Comparison of ENCODE assay signal across 18 cellular contexts in the genomic region with DNA sequence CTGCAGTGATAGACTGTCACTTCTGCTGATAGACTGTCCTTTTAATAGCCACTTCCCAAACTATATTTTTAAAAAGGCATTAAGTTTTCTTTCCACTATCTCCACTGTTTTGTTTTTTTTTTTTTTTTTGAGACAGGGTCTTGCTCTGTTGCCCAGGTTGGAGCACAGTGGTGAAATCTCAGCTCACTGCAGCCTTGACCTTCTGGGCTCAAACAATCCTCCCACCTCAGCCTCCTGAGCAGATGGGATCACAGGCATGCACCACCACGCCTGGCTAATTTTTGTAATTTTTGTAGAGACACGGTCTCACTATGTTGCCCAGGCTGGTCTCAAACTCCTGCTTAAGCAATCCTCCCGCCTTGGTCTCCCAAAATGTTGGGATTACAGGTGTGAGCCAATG. TPM values are rescaled to one million over a fixed set of nuclear protein-coding genes. Genes with fewer than 3 reads are reported as not detected.
"Had no signal": no experiment of that assay in that cellular context is flagged by ENCODE, and none has a peak within 500 bp of the region (broad histone marks: within the 10 kb centered on the region; RNA-seq: fewer than 3 reads in every experiment).

No MANE protein-coding gene starts in this region.

RNA-seq across cellular contexts. Expression of a gene that starts 7.1 kb away (rescaled TPM):
- total RNA-seq: naive thymus-derived CD4-positive, alpha-beta T cell; naive thymus-derived CD8-positive, alpha-beta T cell; natural killer cell; natural killer cell treated with Interleukin-12 subunit alpha and Interleukin-12 subunit beta and Interleukin-15 and Interleukin-18, amount 100 ng/mL, for 72 hours; neural crest cell; omental fat pad; osteoblast; osteocyte; posterior vena cava; progenitor cell of endocrine pancreas; pulmonary artery endothelial cell; renal cortical epithelial cell; right lobe of liver; sciatic nerve; sigmoid colon; smooth muscle cell; spleen had no signal
- polyA plus RNA-seq: naive thymus-derived CD4-positive, alpha-beta T cell; neural cell; sigmoid colon; smooth muscle cell had no signal
